8 cellular contexts compared by ENCODE assay signal in genomic region chr7:832292-832967, GRCh38. TPM values are rescaled to one million over a fixed set of nuclear protein-coding genes. Genes with fewer than 3 reads are reported as not detected.
DNase-seq lines count a peak whose midpoint lies in the region; ATAC-seq and TF ChIP-seq lines count a peak whose summit lies in the region.

Gene SUN1 (plus strand): TSS chr7:832476. CDS start chr7:832525, 49 bp downstream.

- no peak for TF ChIP-seq RAD21 in IMR-90 (IDR thresholded peaks at IDR 0.05; ENCODE audit: low read length)

- peaks cover 21% of the 10 kb centered on the region for H3K9me1 ChIP-seq in IMR-90 (ENCODE audit: insufficient read depth, low read length)

- no TSS peak for BruUV-seq in A673 (replicated peaks; lab: Mats Ljungman, UMichigan)
- BruUV-seq in IMR-90 (replicated peaks; lab: Mats Ljungman, UMichigan), result no TSS peak

- H2AK5ac ChIP-seq in IMR-90 (ENCODE audit: low read depth, low read length), result peak within 1 kb of the TSS; percentile 87

- H3K4ac ChIP-seq in IMR-90 (ENCODE audit: low read depth, low read length), result peak within 1 kb of the TSS; percentile 73

- DNase-seq in A673 (ENCODE audit: low spot score) (no peak), IMR-90 (peak; percentile 88), nephron progenitor cell (no peak), thyroid gland (peak; percentile 79 to 80), NCI-H2171 (lab: John Stamatoyannopoulos, UW) (no peak)
- peak; percentile 72 for DNase-seq in activated CD8-positive, alpha-beta memory T cell treated with anti-CD3 and anti-CD28 coated beads, Interleukin-2, amount 50 U/mL, for 48 hours

- no peak within 1 kb of the TSS for H3K4me3 ChIP-seq in A673 (ENCODE audit: low read depth, low read length, poor library complexity, severe bottlenecking)
- H3K4me3 ChIP-seq in IMR-90 (ENCODE audit: insufficient read depth, low read depth, low read length), result no peak within 1 kb of the TSS
- peak within 1 kb of the TSS in 1 of 2 donors; percentile 29 for H3K4me3 ChIP-seq in esophagus (ENCODE audit: low read depth in 1 of 2, low read length in 2 of 2)
- H3K4me3 ChIP-seq in thyroid gland (replicated peaks in 1 of 3), result peak within 1 kb of the TSS in 1 of 3 donors; percentile 2

- H3K4me3 Mint-ChIP-seq in nephron progenitor cell, result peak within 1 kb of the TSS; percentile 67

- H3K9ac ChIP-seq in IMR-90 (ENCODE audit: low read depth, low read length), result no peak within 1 kb of the TSS

- peak within 1 kb of the TSS; percentile 96 for H3K27ac Mint-ChIP-seq in nephron progenitor cell

- peak within 1 kb of the TSS; percentile 96 for H3K4me2 ChIP-seq in IMR-90 (ENCODE audit: low read depth, low read length)

- H2AFZ ChIP-seq in IMR-90 (replicated peaks; ENCODE audit: low read length, poor library complexity), result no peak within 1 kb of the TSS

- TF ChIP-seq CTCF in A673 (conservative IDR thresholded peaks at IDR 0.05; ENCODE audit: low read depth, low read length), result no peak
- TF ChIP-seq CTCF in IMR-90 (conservative IDR thresholded peaks at IDR 0.05; ENCODE audit: low read depth, low read length), result no peak
- TF ChIP-seq CTCF in nephron progenitor cell (IDR thresholded peaks at IDR 0.05), result no peak
- TF ChIP-seq CTCF in thyroid gland (IDR thresholded peaks at IDR 0.05), result peak in 2 of 6 experiments; percentile 15 to 16

- dilution Hi-C loops in IMR-90 (cut with HindIII; ENCODE audit: low sequenced_read_pairs, unreplicated experiment), result no loop called here

- H3K23ac ChIP-seq in IMR-90 (ENCODE audit: low read depth, low read length), result no peak within 1 kb of the TSS

- H4K8ac ChIP-seq in IMR-90 (ENCODE audit: low read depth in 2 of 2, low read length in 2 of 2), result peak within 1 kb of the TSS in 1 of 2 experiments; percentile 10; a peak in 1 of 4 replicates

- ATAC-seq in GM19463 (IDR thresholded peaks at IDR 0.05; ENCODE audit: unreplicated experiment), result peak; percentile 38
- ATAC-seq in IMR-90 (ENCODE audit: low read depth), result peak; percentile 22

- in situ Hi-C loops in IMR-90 (cut with MboI; ENCODE audit: low sequenced_read_pairs), result no loop called here

- no peak within 1 kb of the TSS; the same call in 1 of the 2 replicates for H3K56ac ChIP-seq in IMR-90 (ENCODE audit: extremely low read depth, insufficient read depth, low read length)

- H4K5ac ChIP-seq in IMR-90 (ENCODE audit: low read depth, low read length), result peak within 1 kb of the TSS; percentile 55; the same call in 1 of the 2 replicates

- WGBS in IMR-90 (ENCODE audit: extremely low coverage in 2 of 2, insufficient read length in 1 of 2), 2 experiments, result 59% methylated on average over 5 of the region's 22 CpGs; no CpG with 5 or more reads in 1 of the 2 experiments
- 35 to 46% methylated on average over 22 of the region's 22 CpGs for WGBS in esophagus, 2 donors
- 26 to 45% methylated on average over 22 of the region's 22 CpGs for WGBS in thyroid gland, 2 donors

- peaks cover 56% of the 10 kb centered on the region for H4K20me1 ChIP-seq in IMR-90 (ENCODE audit: insufficient read depth, low read length)

- H2AK9ac ChIP-seq in IMR-90 (replicated peaks; ENCODE audit: low read depth, low read length, poor library complexity), result no peak within 1 kb of the TSS

- H2BK5ac ChIP-seq in IMR-90 (ENCODE audit: low read depth, low read length, poor library complexity, severe bottlenecking), result peak within 1 kb of the TSS; percentile 73

- peak within 1 kb of the TSS; percentile 15 for H3K14ac ChIP-seq in IMR-90 (replicated peaks; ENCODE audit: low read depth, low read length)

- H2BK20ac ChIP-seq in IMR-90 (ENCODE audit: low read depth, low read length), result peak within 1 kb of the TSS; percentile 63; the same call in 1 of the 2 replicates

- peak within 1 kb of the TSS; percentile 14 for H4K91ac ChIP-seq in IMR-90 (ENCODE audit: insufficient read depth, low read depth, low read length)

- H2BK15ac ChIP-seq in IMR-90 (ENCODE audit: low read depth, low read length), result no peak within 1 kb of the TSS; the same call in 2 of the 3 replicates

- H3K36me3 ChIP-seq in A673 (ENCODE audit: insufficient read depth, low read length, poor library complexity, severe bottlenecking) (peaks cover 5% of the 10 kb centered on the region), IMR-90 (ENCODE audit: control insufficient read depth, insufficient read depth, low read length) (peaks cover 6% of the 10 kb centered on the region), esophagus (ENCODE audit: control insufficient read depth in 2 of 2, insufficient read depth in 2 of 2, low read length in 1 of 2) (peaks cover 0 to 4% of the 10 kb centered on the region in 2 donors), thyroid gland (no peaks in the 10 kb centered on the region)

- peaks cover 24 to 76% of the 10 kb centered on the region in 2 experiments for H3K79me1 ChIP-seq in IMR-90 (ENCODE audit: low read depth in 1 of 2, low read length in 2 of 2)

- H3K36me3 Mint-ChIP-seq in nephron progenitor cell (ENCODE audit: low read depth), result peaks cover 40% of the 10 kb centered on the region

- H3K9me3 ChIP-seq in A673 (ENCODE audit: low read depth, low read length, poor library complexity, severe bottlenecking) (no peaks in the 10 kb centered on the region), IMR-90 (ENCODE audit: control insufficient read depth, insufficient read depth, low read length) (no peaks in the 10 kb centered on the region), esophagus (ENCODE audit: control insufficient read depth in 2 of 2, insufficient read depth in 1 of 2, low read depth in 1 of 2, low read length in 1 of 2) (no peaks in the 10 kb centered on the region), thyroid gland (no peaks in the 10 kb centered on the region)

- TF ChIP-seq POLR2A in IMR-90 (IDR thresholded peaks at IDR 0.05; ENCODE audit: low read depth, low read length) (no peak), thyroid gland (IDR thresholded peaks at IDR 0.05) (no peak)

- H3K27me3 ChIP-seq in A673 (replicated peaks; ENCODE audit: insufficient read depth, low read depth, low read length, poor library complexity) (no peaks in the 10 kb centered on the region), IMR-90 (ENCODE audit: control insufficient read depth, insufficient read depth, low read length) (no peaks in the 10 kb centered on the region), esophagus (ENCODE audit: control insufficient read depth in 1 of 2, insufficient read depth in 2 of 2, low read length in 2 of 2) (no peaks in the 10 kb centered on the region), thyroid gland (no peaks in the 10 kb centered on the region)

- H3K9me3 Mint-ChIP-seq in nephron progenitor cell, result no peaks in the 10 kb centered on the region

- POLR2A ChIA-PET in A673 (lab: Charles Lee; ENCODE audit: low non-redundant PET), result no interaction called here
- POLR2A ChIA-PET in IMR-90 (lab: Charles Lee; ENCODE audit: unreplicated experiment), result no interaction called here

- H3K27ac ChIP-seq in A673 (ENCODE audit: low read depth, low read length, poor library complexity, severe bottlenecking) (peak within 1 kb of the TSS; percentile 53), IMR-90 (ENCODE audit: insufficient read depth, low read length) (peak within 1 kb of the TSS; percentile 52; the same call in 1 of the 2 replicates), esophagus (ENCODE audit: low read depth in 2 of 2, low read length in 1 of 2) (peak within 1 kb of the TSS; percentile 92 to 99), thyroid gland (peak within 1 kb of the TSS; percentile 91 to 99 (median 95))

- H3K18ac ChIP-seq in IMR-90 (ENCODE audit: low read depth, low read length), result peak within 1 kb of the TSS; percentile 89

- H2BK120ac ChIP-seq in IMR-90 (ENCODE audit: low read depth, low read length), result peak within 1 kb of the TSS; percentile 43

- intact Hi-C loops in A673 (cut with micrococcal nuclease; ENCODE audit: unreplicated experiment) (no loop called here), IMR-90 (cut with micrococcal nuclease) (no loop called here), thyroid gland (cut with DNase I) (loop anchor here (10.0 kb wide), 1 partner anchor 48 kb away; no protein-coding TSS in a partner anchor)

- peaks cover 75% of the 10 kb centered on the region for H3K4me1 Mint-ChIP-seq in nephron progenitor cell

- H3K27me3 Mint-ChIP-seq in nephron progenitor cell (ENCODE audit: low read depth, poor library complexity), result no peaks in the 10 kb centered on the region

- peaks cover 35% of the 10 kb centered on the region for H3K4me1 ChIP-seq in A673 (ENCODE audit: insufficient read depth, low read length, poor library complexity, severe bottlenecking)
- peaks cover 22% of the 10 kb centered on the region for H3K4me1 ChIP-seq in IMR-90 (ENCODE audit: control insufficient read depth, insufficient read depth, low read length)
- H3K4me1 ChIP-seq in esophagus (ENCODE audit: control insufficient read depth in 2 of 2, insufficient read depth in 2 of 2, low read length in 1 of 2), result peaks cover 13 to 34% of the 10 kb centered on the region in 2 donors
- peaks cover 34 to 62% of the 10 kb centered on the region in 2 donors for H3K4me1 ChIP-seq in thyroid gland

- CTCF ChIA-PET in A673 (lab: Charles Lee), result no interaction called here
- CTCF ChIA-PET in IMR-90 (lab: Yijun Ruan, JAX), result interaction anchor here (0.6 to 0.7 kb wide), 2 partner anchors 16 to 287 kb away, joined by 3 to 12 read pairs; no protein-coding TSS in a partner anchor

TF ChIP-seq in IMR-90, 13 proteins besides CTCF, POLR2A, EP300 and RAD21:
- TF ChIP-seq MXI1 (IDR thresholded peaks at IDR 0.05; ENCODE audit: borderline replicate concordance, low read depth, low read length) (peak; percentile 35; the same call in 1 of the 2 replicates), RFX5 (IDR thresholded peaks at IDR 0.05; ENCODE audit: low read depth, low read length) (no peak), CHD1 (IDR thresholded peaks at IDR 0.05; ENCODE audit: low read depth, low read length) (no peak), BHLHE40 (IDR thresholded peaks at IDR 0.05; ENCODE audit: low read depth, low read length) (peak; percentile 66), FOS (IDR thresholded peaks at IDR 0.05; ENCODE audit: low read depth, low read length) (peak; percentile 66), USF2 (IDR thresholded peaks at IDR 0.05; ENCODE audit: low read depth, low read length) (no peak)

RNA-seq across cellular contexts. Expression of gene SUN1, which starts in this region (rescaled TPM):
- 189 and 203 TPM in 2 replicates for total RNA-seq in A673 (2021)
- 113 and 129 TPM in 2 replicates for total RNA-seq in IMR-90 (2012; rRNA removed)
- polyA plus RNA-seq in IMR-90 (2012; rRNA removed), result 155 and 239 TPM in 2 replicates
- 84.1 and 183 TPM in 2 replicates for polyA plus RNA-seq in IMR-90 (2012; cell fraction: cytosol; rRNA removed)
- 1,009 and 1,044 TPM in 2 replicates for polyA plus RNA-seq in IMR-90 (2012; cell fraction: nucleus; rRNA removed; ENCODE audit: low replicate concordance)
- polyA plus RNA-seq in esophagus, result 10 to 100 TPM; 54.7 to 91.6 TPM
- 100 to 1,000 TPM; 146 to 260 (median 186) TPM for total RNA-seq in thyroid gland

Comparison
In these comparisons a context has a peak if more than half of its experiments do, and no peak if none do; other contexts are left out.
1. DNase-seq: peak in IMR-90 (single experiment), activated CD8-positive, alpha-beta memory T cell treated with anti-CD3 and anti-CD28 coated beads, Interleukin-2, amount 50 U/mL, for 48 hours (single experiment) and thyroid gland (2 of 2); none in A673 (single experiment), nephron progenitor cell (single experiment) and NCI-H2171 (single experiment).
2. Peak in every context shown above with its lines, with median percentiles within 50 percentile points of each other: H3K27ac ChIP-seq.